In the genomic region with DNA sequence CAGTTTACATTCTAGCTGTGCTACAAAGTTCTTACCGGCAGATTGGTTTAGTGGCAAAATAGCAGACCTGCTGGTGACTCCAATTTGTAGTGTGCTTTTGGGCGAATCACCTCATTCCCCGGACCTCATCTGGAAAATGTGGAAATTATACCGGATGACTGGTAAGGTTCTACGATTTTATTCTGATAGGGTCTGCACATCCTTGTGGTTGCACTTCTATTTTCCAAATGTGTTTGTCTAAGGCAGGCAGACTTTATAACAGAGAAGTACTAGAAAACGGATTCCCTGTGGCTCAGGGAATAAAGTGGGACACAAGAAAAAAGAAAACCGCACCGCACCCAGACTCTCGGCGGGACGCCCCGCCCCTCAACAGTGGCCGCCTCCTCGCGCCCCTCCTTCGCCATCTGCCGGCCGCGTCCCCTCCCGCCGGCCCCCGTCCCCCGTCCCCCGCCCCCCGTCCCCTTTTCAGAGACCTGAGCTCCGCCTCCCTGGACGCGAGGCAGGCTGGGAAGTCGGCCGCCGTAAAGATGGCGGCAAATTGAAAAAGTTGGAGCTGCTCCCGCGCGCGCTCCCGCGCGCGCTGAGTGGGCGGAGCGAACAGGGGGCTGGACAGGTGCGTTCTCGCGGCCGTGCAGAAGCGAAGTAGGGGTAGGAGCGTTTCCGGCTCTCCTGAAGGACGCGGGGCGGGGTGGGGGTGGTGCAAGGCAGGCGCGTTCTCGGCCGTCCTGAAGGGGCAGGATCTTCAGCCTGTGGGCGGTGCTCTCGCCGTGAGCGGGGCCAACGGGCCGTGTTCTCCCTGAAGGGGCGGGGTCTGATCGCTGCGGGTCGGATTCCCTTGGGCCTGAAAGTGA, we compare ENCODE assay signal across 8 cellular contexts. TPM values are rescaled to one million over a fixed set of nuclear protein-coding genes. Genes with fewer than 3 reads are reported as not detected.
A peak's percentile ranks its signal among the peaks of the same experiment; 100 is the strongest.
DNase-seq lines count a peak whose midpoint lies in the region; ATAC-seq and TF ChIP-seq lines count a peak whose summit lies in the region.

No MANE protein-coding gene starts in this region.

- H3K27me3 ChIP-seq in SJSA1 (replicated peaks) (no peaks in the 10 kb centered on the region), gastroesophageal sphincter (no peaks in the 10 kb centered on the region), neutrophil (no peaks in the 10 kb centered on the region)

- H3K4me3 ChIP-seq in SJSA1 (peak overlapping the region; percentile 72), gastroesophageal sphincter (peak overlapping the region; percentile 47 to 75), neutrophil (ENCODE audit: low read depth in 1 of 2, low read length in 1 of 2) (peak overlapping the region; percentile 79 to 80)

- WGBS in gastroesophageal sphincter (ENCODE audit: low coverage in 1 of 2), 2 donors: 0% methylated on average over 5 to 19 of the region's 66 CpGs

- peak overlapping the region; percentile 63 for H3K27ac ChIP-seq in SJSA1
- peak overlapping the region; percentile 59 to 97 (median 93) for H3K27ac ChIP-seq in gastroesophageal sphincter
- H3K27ac ChIP-seq in neutrophil: peak overlapping the region; percentile 87
- H3K27ac ChIP-seq in substantia nigra (ENCODE audit: low read depth, low read length, poor library complexity, severe bottlenecking): peak overlapping the region; percentile 91

- peak overlapping the region; percentile 94 for H3K27ac Mint-ChIP-seq in activated naive CD4-positive, alpha-beta T cell treated with anti-CD3 and anti-CD28 coated beads for 36 hours

- H3K4me3 Mint-ChIP-seq in activated naive CD4-positive, alpha-beta T cell treated with anti-CD3 and anti-CD28 coated beads for 36 hours: peak overlapping the region; percentile 88

- no peaks in the 10 kb centered on the region for H3K9me3 Mint-ChIP-seq in activated naive CD4-positive, alpha-beta T cell treated with anti-CD3 and anti-CD28 coated beads for 36 hours

- no peaks in the 10 kb centered on the region; the same call in 1 of the 2 replicates for H3K9me3 ChIP-seq in SJSA1 (replicated peaks)
- H3K9me3 ChIP-seq in gastroesophageal sphincter: no peaks in the 10 kb centered on the region
- no peaks in the 10 kb centered on the region for H3K9me3 ChIP-seq in neutrophil

- H3K27me3 Mint-ChIP-seq in activated naive CD4-positive, alpha-beta T cell treated with anti-CD3 and anti-CD28 coated beads for 36 hours (ENCODE audit: low read depth): no peaks in the 10 kb centered on the region

- TF ChIP-seq POLR2A in gastroesophageal sphincter (IDR thresholded peaks at IDR 0.05): peak in 1 of 2 donors; percentile 51

- peaks cover 18% of the 10 kb centered on the region for H3K36me3 Mint-ChIP-seq in activated naive CD4-positive, alpha-beta T cell treated with anti-CD3 and anti-CD28 coated beads for 36 hours (ENCODE audit: low read depth)

- peaks cover 14% of the 10 kb centered on the region for H3K4me1 ChIP-seq in SJSA1 (replicated peaks)
- H3K4me1 ChIP-seq in gastroesophageal sphincter: peaks cover 0 to 33% (median 11%) of the 10 kb centered on the region in 3 donors
- peaks cover 27 to 33% of the 10 kb centered on the region in 2 experiments for H3K4me1 ChIP-seq in neutrophil (ENCODE audit: control insufficient read depth in 1 of 2, insufficient read depth in 1 of 2, low read depth in 1 of 2, low read length in 1 of 2)

- H3K4me1 Mint-ChIP-seq in activated naive CD4-positive, alpha-beta T cell treated with anti-CD3 and anti-CD28 coated beads for 36 hours (ENCODE audit: low read depth): peaks cover 56% of the 10 kb centered on the region

- CTCF ChIA-PET in HEK293T (lab: Yijun Ruan, JAX): no interaction called here
- CTCF ChIA-PET in activated naive CD4-positive, alpha-beta T cell treated with anti-CD3 and anti-CD28 coated beads for 36 hours (lab: Charles Lee): interaction anchor here (0.6 to 1.1 kb wide), 6 partner anchors 9 to 95 kb away, joined by 3 to 5 read pairs (median 4); no protein-coding TSS in a partner anchor

- no peak for TF ChIP-seq EP300 in gastroesophageal sphincter (IDR thresholded peaks at IDR 0.05)

- ATAC-seq in gastroesophageal sphincter: peak; percentile 94

- DNase-seq in GF-D8 (lab: John Stamatoyannopoulos, UW) (peak; percentile 98), HEK293T (ENCODE audit: extremely low spot score) (peak; percentile 96), MV-4-11 (lab: John Stamatoyannopoulos, UW) (peak; percentile 98), SJSA1 (ENCODE audit: low read depth in 1 of 2, low spot score in 2 of 2) (peak; percentile 99 to 100), substantia nigra (lab: John Stamatoyannopoulos, UW) (peak; percentile 83 to 99 (median 98))
- DNase-seq in activated naive CD4-positive, alpha-beta T cell treated with anti-CD3 and anti-CD28 coated beads for 36 hours: peak; percentile 100

- TF ChIP-seq CTCF in gastroesophageal sphincter (IDR thresholded peaks at IDR 0.05) (peak in 2 of 4 experiments; percentile 7 to 28), neutrophil (IDR thresholded peaks at IDR 0.05) (peak; percentile 18)

- intact Hi-C loops in activated naive CD4-positive, alpha-beta T cell treated with anti-CD3 and anti-CD28 coated beads for 36 hours (cut with micrococcal nuclease): loop anchor here (1.0 kb wide), 7 partner anchors 13 to 417 kb away; partner anchors contain the start of genes OGDH, PPIA, PURB and TMED4

- peaks cover 17% of the 10 kb centered on the region for H3K36me3 ChIP-seq in SJSA1
- no peaks in the 10 kb centered on the region for H3K36me3 ChIP-seq in gastroesophageal sphincter
- peaks cover 4% of the 10 kb centered on the region for H3K36me3 ChIP-seq in neutrophil

- POLR2A ChIA-PET in HEK293T (lab: Yijun Ruan, JAX): interaction anchor here (0.9 to 4.5 kb wide), 6 partner anchors 9 to 417 kb away, joined by 3 to 30 read pairs (median 6); partner anchors contain the start of genes TBRG4 and TMED4

TF ChIP-seq in HEK293T, 16 proteins besides CTCF, POLR2A, EP300 and RAD21:
- TF ChIP-seq SP1 (IDR thresholded peaks at IDR 0.05): peak; percentile 60; the same call in 1 of the 2 replicates
- TF ChIP-seq NFRKB (IDR thresholded peaks at IDR 0.05): no peak
- TF ChIP-seq FOXA1 (IDR thresholded peaks at IDR 0.05): no peak
- TF ChIP-seq ZNF384 (IDR thresholded peaks at IDR 0.05): peak; percentile 86
- TF ChIP-seq HDGF (IDR thresholded peaks at IDR 0.05; ENCODE audit: borderline replicate concordance): no peak
- no peak for TF ChIP-seq ELF4 (IDR thresholded peaks at IDR 0.05)
- no peak for TF ChIP-seq FOXM1 (IDR thresholded peaks at IDR 0.05; ENCODE audit: borderline replicate concordance)
- peak; percentile 79 for TF ChIP-seq PKNOX1 (IDR thresholded peaks at IDR 0.05)
- TF ChIP-seq SUZ12 (IDR thresholded peaks at IDR 0.05): no peak
- no peak for TF ChIP-seq L3MBTL2 (conservative IDR thresholded peaks at IDR 0.05)
- no peak for TF ChIP-seq FOXK2 (IDR thresholded peaks at IDR 0.05)
- TF ChIP-seq CTBP1 (IDR thresholded peaks at IDR 0.05; ENCODE audit: borderline replicate concordance): no peak
- TF ChIP-seq ARNT (IDR thresholded peaks at IDR 0.05): no peak

RNA-seq across cellular contexts. Expression of gene CCM2, which starts 0.5 kb away (rescaled TPM):
- total RNA-seq in SJSA1 (2014; rRNA removed; shearing (Covaris generic)): 35.5 and 64.8 TPM in 2 replicates
- 10 to 100 TPM; 87.9 to 88.3 TPM for total RNA-seq in activated naive CD4-positive, alpha-beta T cell treated with anti-CD3 and anti-CD28 coated beads for 36 hours
- total RNA-seq in gastroesophageal sphincter: 10 to 100 TPM; 35.8 to 62.0 (median 51.9) TPM

RNA-seq across cellular contexts. Expression of gene MYO1G, which starts 20.7 kb away (rescaled TPM):
- 0.11 TPM in 1 of 2 replicates, not detected in the other for total RNA-seq in SJSA1 (2014; rRNA removed; shearing (Covaris generic))
- 100 to 1,000 TPM; 391 to 406 TPM for total RNA-seq in activated naive CD4-positive, alpha-beta T cell treated with anti-CD3 and anti-CD28 coated beads for 36 hours
- total RNA-seq in gastroesophageal sphincter: 1 to 10 TPM; 1.4 to 3.6 (median 2.0) TPM

Comparison
In these comparisons a context has a peak if more than half of its experiments do, and no peak if none do; other contexts are left out.
1. Peak in every context shown above with its lines: DNase-seq, ATAC-seq, H3K4me3 ChIP-seq and H3K27ac ChIP-seq.
2. RNA of gene MYO1G, which starts 20.7 kb away (total RNA-seq): 391 to 406 TPM in activated naive CD4-positive, alpha-beta T cell treated with anti-CD3 and anti-CD28 coated beads for 36 hours; 1.4 to 3.6 TPM in gastroesophageal sphincter and 0.11 TPM in SJSA1; every median in the first group is over 10 times any median in the second.